23 cellular contexts compared by ENCODE assay signal in the genomic region with DNA sequence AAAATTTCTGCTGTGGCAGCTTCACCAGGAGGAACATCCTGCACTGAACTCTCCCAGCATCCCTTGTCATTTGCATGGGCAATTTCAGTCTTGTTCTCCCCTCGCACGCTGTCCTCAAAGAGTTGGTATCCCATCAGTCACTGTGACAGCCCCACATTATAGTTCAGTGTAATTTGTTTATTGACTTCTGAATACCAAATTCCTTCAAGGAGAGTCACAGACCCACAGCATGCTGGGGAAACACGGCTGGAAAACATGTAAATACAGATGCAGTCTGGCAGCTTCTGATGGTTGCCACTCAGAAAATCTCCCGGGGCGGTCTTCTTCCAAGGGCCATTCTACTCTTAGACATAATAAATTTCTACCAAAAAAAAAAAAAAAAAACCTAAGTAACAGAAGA.
DNase-seq lines count a peak whose midpoint lies in the region; FAIRE-seq and TF ChIP-seq lines count a peak whose summit lies in the region.
"Had no signal": no experiment of that assay in that cellular context is flagged by ENCODE, and none has a peak within 500 bp of the region (broad histone marks: within the 10 kb centered on the region; RNA-seq: fewer than 3 reads in every experiment).

No MANE protein-coding gene starts in this region.

- intact Hi-C loops in CD14-positive monocyte (cut with micrococcal nuclease): no loop called here

- H3K27ac Mint-ChIP-seq in CD14-positive monocyte: no peak overlapping the region
- H3K27ac Mint-ChIP-seq: activated T-cell treated with anti-CD3 and anti-CD28 coated beads, Interleukin-2, amount 50 U/mL, for 24 hours; IgD-negative memory B cell; natural killer cell treated with Interleukin-12 subunit alpha and Interleukin-12 subunit beta and Interleukin-15 and Interleukin-18, amount 100 ng/mL, for 72 hours had no signal

- peaks cover 3% of the 10 kb centered on the region for H3K4me1 ChIP-seq in keratinocyte (ENCODE audit: control insufficient read depth, extremely low read depth, insufficient read depth, low read length)
- H3K4me1 ChIP-seq: parathyroid adenoma, right lobe of liver had no signal

- peaks cover 1 to 7% (median 3%) of the 10 kb centered on the region in 3 donors for H3K27me3 Mint-ChIP-seq in CD14-positive monocyte (ENCODE audit: low read depth in 3 of 3)

- peaks cover 2 to 7% (median 5%) of the 10 kb centered on the region in 7 donors for H3K9me3 Mint-ChIP-seq in CD14-positive monocyte
- H3K9me3 Mint-ChIP-seq: activated T-cell treated with anti-CD3 and anti-CD28 coated beads, Interleukin-2, amount 50 U/mL, for 24 hours; natural killer cell treated with Interleukin-12 subunit alpha and Interleukin-12 subunit beta and Interleukin-15 and Interleukin-18, amount 100 ng/mL, for 72 hours had no signal

- no peaks in the 10 kb centered on the region for H3K27me3 ChIP-seq in keratinocyte (ENCODE audit: control insufficient read depth, extremely low read depth, insufficient read depth, low read length)
- H3K27me3 ChIP-seq: right lobe of liver had no signal

- H3K9me1 ChIP-seq in keratinocyte (ENCODE audit: control insufficient read depth, extremely low read depth, insufficient read depth, low read length): no peaks in the 10 kb centered on the region

- no peak overlapping the region for H3K9ac ChIP-seq in keratinocyte (ENCODE audit: control insufficient read depth, extremely low read depth, insufficient read depth, low read length)
- H3K9ac ChIP-seq: parathyroid adenoma had no signal

- peak; percentile 17 for FAIRE-seq in keratinocyte (lab: Jason Lieb, UNC)

- H3K36me3 ChIP-seq in keratinocyte (ENCODE audit: control insufficient read depth in 2 of 2, extremely low read depth in 1 of 2, insufficient read depth in 2 of 2, low read length in 2 of 2): no peaks in the 10 kb centered on the region
- H3K36me3 ChIP-seq: right lobe of liver had no signal

- H2AFZ ChIP-seq in keratinocyte (ENCODE audit: control insufficient read depth, low read length): no peak overlapping the region
- H2AFZ ChIP-seq: parathyroid adenoma had no signal

- no peak overlapping the region for H3K4me3 ChIP-seq in astrocyte of the cerebellum (ENCODE audit: low read depth, low read length)
- no peak overlapping the region for H3K4me3 ChIP-seq in keratinocyte (ENCODE audit: control insufficient read depth in 2 of 3, extremely low read depth in 1 of 3, insufficient read depth in 2 of 3, low read depth in 1 of 3, low read length in 3 of 3)
- H3K4me3 ChIP-seq: right lobe of liver had no signal

- peak; percentile 68 for DNase-seq in NCI-H2227 treated with DMSO at 0.1 percent for 48 hours (lab: John Stamatoyannopoulos, UW)
- peak; percentile 8 for DNase-seq in astrocyte of the cerebellum (ENCODE audit: low read depth)
- DNase-seq in keratinocyte (ENCODE audit: low read depth, low spot score): no peak
- DNase-seq in NCI-H748 (lab: John Stamatoyannopoulos, UW; ENCODE audit: unreplicated experiment): no peak
- DNase-seq in CD14-positive monocyte (ENCODE audit: low spot score): no peak
- no peak for DNase-seq in nucleus accumbens (lab: John Stamatoyannopoulos, UW)
- no peak for DNase-seq in mesenteric fat pad (ENCODE audit: low spot score)
- DNase-seq: activated CD4-positive, CD25-positive, alpha-beta regulatory T cell treated with anti-CD3 and anti-CD28 coated beads, Interleukin-2, amount 50 U/mL, for 72 hours; activated T-cell treated with anti-CD3 and anti-CD28 coated beads, Interleukin-2, amount 50 U/mL, for 24 hours; aorta; DMS79; effector CD8-positive, alpha-beta T cell; glutamatergic neuron; HCEC 1CT; left colon; MM.1S; NCI-H1436 treated with DMSO at 0.1 percent for 48 hours; NCI-H82; right lobe of liver; SHP77 had no signal

- H3K36me3 Mint-ChIP-seq in CD14-positive monocyte: no peaks in the 10 kb centered on the region
- H3K36me3 Mint-ChIP-seq: IgD-negative memory B cell; natural killer cell treated with Interleukin-12 subunit alpha and Interleukin-12 subunit beta and Interleukin-15 and Interleukin-18, amount 100 ng/mL, for 72 hours had no signal

- no peaks in the 10 kb centered on the region for H3K4me1 Mint-ChIP-seq in CD14-positive monocyte
- H3K4me1 Mint-ChIP-seq: IgD-negative memory B cell had no signal

- H4K20me1 ChIP-seq in keratinocyte (ENCODE audit: control insufficient read depth, extremely low read depth, insufficient read depth, low read length): no peaks in the 10 kb centered on the region

- in situ Hi-C loops in astrocyte of the cerebellum (cut with HindIII; ENCODE audit: low sequenced_read_pairs): no loop called here

- TF ChIP-seq CTCF in astrocyte of the cerebellum (IDR thresholded peaks at IDR 0.05; ENCODE audit: low read depth, low read length, missing control alignments) (no peak), keratinocyte (optimal IDR thresholded peaks at IDR 0.05 in 1 of 3, IDR thresholded peaks at IDR 0.05 in 1 of 3, conservative IDR thresholded peaks at IDR 0.05 in 1 of 3; ENCODE audit: extremely low read depth in 1 of 3, insufficient read depth in 2 of 3, low read length in 3 of 3) (no peak), CD14-positive monocyte (IDR thresholded peaks at IDR 0.05) (no peak)

- no peak overlapping the region for H3K27ac ChIP-seq in keratinocyte (ENCODE audit: control insufficient read depth, insufficient read depth, low read length)
- H3K27ac ChIP-seq: parathyroid adenoma, right lobe of liver had no signal

- no peak overlapping the region for H3K4me3 Mint-ChIP-seq in CD14-positive monocyte
- H3K4me3 Mint-ChIP-seq: activated T-cell treated with anti-CD3 and anti-CD28 coated beads, Interleukin-2, amount 50 U/mL, for 24 hours; IgD-negative memory B cell; natural killer cell treated with Interleukin-12 subunit alpha and Interleukin-12 subunit beta and Interleukin-15 and Interleukin-18, amount 100 ng/mL, for 72 hours had no signal

- H3K79me2 ChIP-seq in keratinocyte (ENCODE audit: control insufficient read depth, insufficient read depth, low read length): no peaks in the 10 kb centered on the region

- no peaks in the 10 kb centered on the region for H3K9me3 ChIP-seq in keratinocyte (ENCODE audit: control insufficient read depth, low read depth, low read length)
- H3K9me3 ChIP-seq: right lobe of liver had no signal

- dilution Hi-C loops in keratinocyte (cut with MboI; ENCODE audit: extremely low pct_ligation_motif_present, low sequenced_read_pairs): no loop called here

- peak overlapping the region; percentile 2 for H3K4me2 ChIP-seq in keratinocyte (ENCODE audit: control insufficient read depth, extremely low read depth, insufficient read depth, low read depth, low read length)

Comparison
In these comparisons a context has a peak if more than half of its experiments do, and no peak if none do; other contexts are left out.
1. DNase-seq: peak in NCI-H2227 treated with DMSO at 0.1 percent for 48 hours (single experiment) and astrocyte of the cerebellum (single experiment); none in keratinocyte (single experiment), NCI-H748 (single experiment), CD14-positive monocyte (single experiment), nucleus accumbens (0 of 56) and mesenteric fat pad (single experiment).